12 cellular contexts compared by ENCODE assay signal in the genomic region with DNA sequence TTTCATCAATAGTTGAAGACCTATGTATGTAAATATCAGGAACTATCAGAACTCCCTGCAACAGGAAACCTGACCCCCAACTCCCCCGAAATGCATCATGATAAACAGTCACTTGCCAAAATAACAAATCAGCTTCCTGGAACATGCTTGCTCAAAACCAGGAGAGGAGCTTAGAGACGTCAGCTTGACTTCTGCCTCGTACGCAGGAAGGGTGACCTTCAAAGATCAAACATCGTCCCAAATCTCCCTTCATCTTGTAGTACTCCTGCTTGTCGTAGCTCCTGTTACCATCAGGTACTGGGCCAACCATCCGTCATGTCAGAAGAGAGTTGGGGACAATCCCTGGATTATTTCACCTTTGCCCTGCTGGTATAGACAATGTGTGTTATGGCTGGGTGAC.
A peak's percentile ranks its signal among the peaks of the same experiment; 100 is the strongest.
DNase-seq lines count a peak whose midpoint lies in the region; ATAC-seq and TF ChIP-seq lines count a peak whose summit lies in the region.
"Had no signal": no experiment of that assay in that cellular context is flagged by ENCODE, and none has a peak within 500 bp of the region (broad histone marks: within the 10 kb centered on the region; RNA-seq: fewer than 3 reads in every experiment).

No MANE protein-coding gene starts in this region.

- TF ChIP-seq CTCF in activated CD8-positive, alpha-beta T cell treated with anti-CD3 and anti-CD28 coated beads for 36 hours (IDR thresholded peaks at IDR 0.05), result no peak
- no peak for TF ChIP-seq CTCF in lung (IDR thresholded peaks at IDR 0.05; ENCODE audit: control extremely low read depth, extremely low read depth)

- no peak overlapping the region for H3K9ac ChIP-seq in stomach smooth muscle (ENCODE audit: low read length in 2 of 2)

- WGBS in lung, 2 donors, result 22 to 30% methylated on average over 7 of the region's 7 CpGs

- H3K9me3 Mint-ChIP-seq in activated naive CD4-positive, alpha-beta T cell treated with anti-CD3 and anti-CD28 coated beads, Interleukin-2, amount 10 ng/mL, durations not matched to agents 7 days and 5 days, result no peaks in the 10 kb centered on the region
- no peaks in the 10 kb centered on the region for H3K9me3 Mint-ChIP-seq in activated CD8-positive, alpha-beta T cell treated with anti-CD3 and anti-CD28 coated beads for 36 hours

- POLR2A ChIA-PET in activated CD8-positive, alpha-beta T cell treated with anti-CD3 and anti-CD28 coated beads for 36 hours (lab: Charles Lee), result interaction anchor here (2.9 kb wide), 1 partner anchor 17 kb away, joined by 16 read pairs; no protein-coding TSS in a partner anchor

- no peak overlapping the region for H3K4me3 Mint-ChIP-seq in activated naive CD4-positive, alpha-beta T cell treated with anti-CD3 and anti-CD28 coated beads, Interleukin-2, amount 10 ng/mL, durations not matched to agents 7 days and 5 days
- H3K4me3 Mint-ChIP-seq in activated CD8-positive, alpha-beta T cell treated with anti-CD3 and anti-CD28 coated beads for 36 hours, result peak overlapping the region; percentile 61
- H3K4me3 Mint-ChIP-seq: activated CD8-positive, alpha-beta memory T cell treated with anti-CD3 and anti-CD28 coated beads, Interleukin-2, amount 10 ng/mL, durations not matched to agents 7 days and 5 days had no signal

- no peak for DNase-seq in activated naive CD4-positive, alpha-beta T cell treated with anti-CD3 and anti-CD28 coated beads, Interleukin-2, amount 10 ng/mL, durations not matched to agents 7 days and 5 days
- DNase-seq in activated naive CD4-positive, alpha-beta T cell treated with anti-CD3 and anti-CD28 coated beads, Interleukin-2, amount 50 U/mL, for 16 hours, result no peak
- DNase-seq in activated CD8-positive, alpha-beta T cell treated with anti-CD3 and anti-CD28 coated beads for 36 hours, result no peak
- DNase-seq in lung (ENCODE audit: low spot score), result no peak
- DNase-seq in central memory CD4-positive, alpha-beta T cell, result no peak
- DNase-seq: activated CD8-positive, alpha-beta memory T cell treated with anti-CD3 and anti-CD28 coated beads, Interleukin-2, amount 10 ng/mL, durations not matched to agents 7 days and 5 days; NK-92 treated with Interleukin-12 subunit alpha and Interleukin-12 subunit beta, amount 100 ng/mL, for 24 hours had no signal

- peaks cover 17% of the 10 kb centered on the region for H3K27me3 Mint-ChIP-seq in activated naive CD4-positive, alpha-beta T cell treated with anti-CD3 and anti-CD28 coated beads, Interleukin-2, amount 10 ng/mL, durations not matched to agents 7 days and 5 days
- no peaks in the 10 kb centered on the region for H3K27me3 Mint-ChIP-seq in activated CD8-positive, alpha-beta T cell treated with anti-CD3 and anti-CD28 coated beads for 36 hours
- H3K27me3 Mint-ChIP-seq: progenitor cell of endocrine pancreas had no signal

- CTCF ChIA-PET in activated naive CD4-positive, alpha-beta T cell treated with anti-CD3 and anti-CD28 coated beads, Interleukin-2, amount 10 ng/mL, durations not matched to agents 7 days and 5 days (lab: Charles Lee), result interaction anchor here (1.1 to 3.5 kb wide), 4 partner anchors 17 to 398 kb away, joined by 3 to 33 read pairs (median 9); no protein-coding TSS in a partner anchor
- CTCF ChIA-PET in activated CD8-positive, alpha-beta T cell treated with anti-CD3 and anti-CD28 coated beads for 36 hours (lab: Charles Lee), result interaction anchor here (0.7 to 2.3 kb wide), 6 partner anchors 14 to 407 kb away, joined by 3 to 12 read pairs (median 6); no protein-coding TSS in a partner anchor

- no peaks in the 10 kb centered on the region for H3K36me3 ChIP-seq in lung (ENCODE audit: control insufficient read depth in 2 of 2, insufficient read depth in 2 of 2, low read length in 2 of 2)
- H3K36me3 ChIP-seq in stomach smooth muscle (ENCODE audit: control insufficient read depth in 2 of 2, insufficient read depth in 2 of 2, low read length in 2 of 2), result no peaks in the 10 kb centered on the region
- H3K36me3 ChIP-seq: tibial nerve had no signal

- no peak for ATAC-seq in activated CD8-positive, alpha-beta T cell treated with anti-CD3 and anti-CD28 coated beads for 36 hours
- ATAC-seq in lung (ENCODE audit: insufficient read depth, low FRiP score) (no peak), GM18868 (IDR thresholded peaks at IDR 0.05; ENCODE audit: unreplicated experiment) (no peak), GM18870 (IDR thresholded peaks at IDR 0.05; ENCODE audit: unreplicated experiment) (no peak)
- ATAC-seq: activated CD8-positive, alpha-beta memory T cell treated with anti-CD3 and anti-CD28 coated beads, Interleukin-2, amount 10 ng/mL, durations not matched to agents 7 days and 5 days had no signal

- peak overlapping the region; percentile 49 for H3K27ac Mint-ChIP-seq in activated naive CD4-positive, alpha-beta T cell treated with anti-CD3 and anti-CD28 coated beads, Interleukin-2, amount 10 ng/mL, durations not matched to agents 7 days and 5 days
- H3K27ac Mint-ChIP-seq in activated CD8-positive, alpha-beta T cell treated with anti-CD3 and anti-CD28 coated beads for 36 hours, result peak overlapping the region; percentile 87
- H3K27ac Mint-ChIP-seq: activated CD8-positive, alpha-beta memory T cell treated with anti-CD3 and anti-CD28 coated beads, Interleukin-2, amount 10 ng/mL, durations not matched to agents 7 days and 5 days; progenitor cell of endocrine pancreas had no signal

- no peaks in the 10 kb centered on the region for H3K36me3 Mint-ChIP-seq in activated naive CD4-positive, alpha-beta T cell treated with anti-CD3 and anti-CD28 coated beads, Interleukin-2, amount 10 ng/mL, durations not matched to agents 7 days and 5 days
- H3K36me3 Mint-ChIP-seq in activated CD8-positive, alpha-beta T cell treated with anti-CD3 and anti-CD28 coated beads for 36 hours (ENCODE audit: low read depth), result peaks cover 2% of the 10 kb centered on the region
- H3K36me3 Mint-ChIP-seq: activated CD8-positive, alpha-beta memory T cell treated with anti-CD3 and anti-CD28 coated beads, Interleukin-2, amount 10 ng/mL, durations not matched to agents 7 days and 5 days had no signal

- intact Hi-C loops in activated CD8-positive, alpha-beta T cell treated with anti-CD3 and anti-CD28 coated beads for 36 hours (cut with micrococcal nuclease), result no loop called here

- H3K4me3 ChIP-seq in lung (no peak overlapping the region), stomach smooth muscle (ENCODE audit: low read length in 2 of 2) (peak overlapping the region; percentile 22 to 58)
- H3K4me3 ChIP-seq: tibial nerve had no signal

- peaks cover 0 to 3% of the 10 kb centered on the region in 2 donors for H3K9me3 ChIP-seq in lung (ENCODE audit: control insufficient read depth in 2 of 2, insufficient read depth in 1 of 2, low read length in 1 of 2)
- peaks cover 0 to 4% of the 10 kb centered on the region in 2 donors for H3K9me3 ChIP-seq in stomach smooth muscle (ENCODE audit: control insufficient read depth in 2 of 2, low read length in 2 of 2)

- H3K27ac ChIP-seq in lung (ENCODE audit: low read depth in 1 of 2, low read length in 1 of 2) (peak overlapping the region; percentile 62 to 84), stomach smooth muscle (ENCODE audit: low read length) (peak overlapping the region; percentile 81)

- H3K4me1 Mint-ChIP-seq in activated naive CD4-positive, alpha-beta T cell treated with anti-CD3 and anti-CD28 coated beads, Interleukin-2, amount 10 ng/mL, durations not matched to agents 7 days and 5 days, result peaks cover 27% of the 10 kb centered on the region
- H3K4me1 Mint-ChIP-seq in activated CD8-positive, alpha-beta T cell treated with anti-CD3 and anti-CD28 coated beads for 36 hours (ENCODE audit: low read depth), result peaks cover 28% of the 10 kb centered on the region

- no peaks in the 10 kb centered on the region for H3K27me3 ChIP-seq in lung (ENCODE audit: control insufficient read depth, insufficient read depth)
- no peaks in the 10 kb centered on the region for H3K27me3 ChIP-seq in stomach smooth muscle (ENCODE audit: control insufficient read depth in 1 of 2, insufficient read depth in 2 of 2, low read length in 2 of 2)
- H3K27me3 ChIP-seq: tibial nerve had no signal

- H3K4me1 ChIP-seq in lung (ENCODE audit: control insufficient read depth in 2 of 2, insufficient read depth in 2 of 2, low read length in 2 of 2) (peaks cover 5 to 16% of the 10 kb centered on the region in 2 donors), stomach smooth muscle (ENCODE audit: control insufficient read depth, insufficient read depth, low read length) (peaks cover 57% of the 10 kb centered on the region)
